ENCODE assay signal across 9 cellular contexts in genomic region chrX:2773166-2774055, GRCh38. TPM values are rescaled to one million over a fixed set of nuclear protein-coding genes. Genes with fewer than 3 reads are reported as not detected.
"Had no signal": no experiment of that assay in that cellular context is flagged by ENCODE, and none has a peak within 500 bp of the region (broad histone marks: within the 10 kb centered on the region; RNA-seq: fewer than 3 reads in every experiment).

No MANE protein-coding gene starts in this region.

RNA-seq across cellular contexts. Expression of gene XG, which starts 21.6 kb away (rescaled TPM):
- total RNA-seq: activated CD4-positive, alpha-beta memory T cell treated with anti-CD3 and anti-CD28 coated beads, Interleukin-2, amount 10 ng/mL, durations not matched to agents 7 days and 5 days; activated CD4-positive, alpha-beta T cell treated with anti-CD3 and anti-CD28 coated beads for 36 hours; activated CD4-positive, alpha-beta T cell treated with anti-CD3 and anti-CD28 coated beads, Interleukin-2, amount 10 ng/mL, durations not matched to agents 7 days and 5 days; activated CD8-positive, alpha-beta memory T cell treated with anti-CD3 and anti-CD28 coated beads, Interleukin-2, amount 10 ng/mL, durations not matched to agents 7 days and 5 days; activated CD8-positive, alpha-beta T cell treated with anti-CD3 and anti-CD28 coated beads, Interleukin-2, amount 10 ng/mL, durations not matched to agents 7 days and 5 days; activated T-helper 2 cell treated with anti-CD3 and anti-CD28 coated beads, Interferon-gamma antibody, Interleukin-2, Interleukin-4, amounts not matched to agents 10 μg/mL and 5 μg/mL and 100 μg/mL, durations not matched to agents 14 hours and 24 hours and 36 hours; cardiac muscle cell; chondrocyte had no signal
- polyA plus RNA-seq: cardiac muscle cell had no signal

RNA-seq across cellular contexts. Expression of gene GYG2, which starts 55.3 kb away (rescaled TPM):
- total RNA-seq: activated CD4-positive, alpha-beta memory T cell treated with anti-CD3 and anti-CD28 coated beads, Interleukin-2, amount 10 ng/mL, durations not matched to agents 7 days and 5 days; activated CD4-positive, alpha-beta T cell treated with anti-CD3 and anti-CD28 coated beads for 36 hours; activated CD4-positive, alpha-beta T cell treated with anti-CD3 and anti-CD28 coated beads, Interleukin-2, amount 10 ng/mL, durations not matched to agents 7 days and 5 days; activated CD8-positive, alpha-beta memory T cell treated with anti-CD3 and anti-CD28 coated beads, Interleukin-2, amount 10 ng/mL, durations not matched to agents 7 days and 5 days; activated CD8-positive, alpha-beta T cell treated with anti-CD3 and anti-CD28 coated beads, Interleukin-2, amount 10 ng/mL, durations not matched to agents 7 days and 5 days; activated naive CD8-positive, alpha-beta T cell treated with anti-CD3 and anti-CD28 coated beads, Interleukin-2, amount 10 ng/mL, durations not matched to agents 7 days and 5 days; activated T-helper 2 cell treated with anti-CD3 and anti-CD28 coated beads, Interferon-gamma antibody, Interleukin-2, Interleukin-4, amounts not matched to agents 10 μg/mL and 5 μg/mL and 100 μg/mL, durations not matched to agents 14 hours and 24 hours and 36 hours had no signal
